Comparison of ENCODE assay signal across 8 cellular contexts in the genomic region with DNA sequence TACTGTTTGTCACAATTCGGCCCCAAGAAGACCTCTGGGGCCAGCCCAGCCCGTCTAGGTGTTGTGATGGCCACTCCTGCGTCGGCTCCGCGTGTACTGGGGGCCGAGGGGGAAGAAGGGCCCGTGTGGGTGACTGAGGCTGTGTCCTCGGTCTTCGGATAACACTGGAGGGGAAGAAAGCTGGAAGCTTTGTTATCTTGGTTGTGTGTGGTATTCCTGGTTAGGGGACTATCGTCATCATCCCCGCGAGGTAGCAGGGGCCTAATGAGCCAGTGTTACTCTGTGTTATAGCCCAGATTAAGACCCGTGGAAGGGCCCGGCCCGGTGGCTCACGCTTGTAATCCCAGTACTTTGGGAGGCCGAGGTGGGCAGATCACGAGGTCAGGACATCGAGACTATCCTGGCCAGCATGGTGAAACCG. TPM values are rescaled to one million over a fixed set of nuclear protein-coding genes. Genes with fewer than 3 reads are reported as not detected.
DNase-seq lines count a peak whose midpoint lies in the region; ATAC-seq and TF ChIP-seq lines count a peak whose summit lies in the region.

No MANE protein-coding gene starts in this region.

- peaks cover 0 to 27% of the 10 kb centered on the region in 2 donors for H3K36me3 ChIP-seq in adrenal gland (replicated peaks in 1 of 2)
- H3K36me3 ChIP-seq in thymus (ENCODE audit: control insufficient read depth, insufficient read depth): peaks cover 30% of the 10 kb centered on the region

- no peak for DNase-seq in activated CD4-positive, alpha-beta T cell treated with anti-CD3 and anti-CD28 coated beads, Interleukin-2, amount 10 ng/mL, durations not matched to agents 7 days and 5 days
- no peak for DNase-seq in activated CD4-positive, alpha-beta T cell treated with anti-CD3 and anti-CD28 coated beads for 48 hours
- DNase-seq in adrenal gland (peak in 3 of 7 donors; percentile 16 to 50 (median 23)), AG20443 (ENCODE audit: low spot score) (no peak)

- no peaks in the 10 kb centered on the region for H3K27me3 ChIP-seq in adrenal gland
- H3K27me3 ChIP-seq in layer of hippocampus (ENCODE audit: control insufficient read depth, insufficient read depth, low read length): no peaks in the 10 kb centered on the region
- no peaks in the 10 kb centered on the region for H3K27me3 ChIP-seq in thymus (ENCODE audit: control insufficient read depth, insufficient read depth)

- peak overlapping the region; percentile 92 for H3K27ac Mint-ChIP-seq in activated CD4-positive, alpha-beta T cell treated with anti-CD3 and anti-CD28 coated beads, Interleukin-2, amount 10 ng/mL, durations not matched to agents 7 days and 5 days

- H3K9me3 Mint-ChIP-seq in activated CD4-positive, alpha-beta T cell treated with anti-CD3 and anti-CD28 coated beads, Interleukin-2, amount 10 ng/mL, durations not matched to agents 7 days and 5 days: no peaks in the 10 kb centered on the region

- H3K36me3 Mint-ChIP-seq in activated CD4-positive, alpha-beta T cell treated with anti-CD3 and anti-CD28 coated beads, Interleukin-2, amount 10 ng/mL, durations not matched to agents 7 days and 5 days (ENCODE audit: low read depth): peaks cover 29% of the 10 kb centered on the region

- H3K4me3 Mint-ChIP-seq in activated CD4-positive, alpha-beta T cell treated with anti-CD3 and anti-CD28 coated beads, Interleukin-2, amount 10 ng/mL, durations not matched to agents 7 days and 5 days: peak overlapping the region; percentile 91

- intact Hi-C loops in adrenal gland (cut with DNase I): no loop called here

- no peaks in the 10 kb centered on the region for H3K27me3 Mint-ChIP-seq in activated CD4-positive, alpha-beta T cell treated with anti-CD3 and anti-CD28 coated beads, Interleukin-2, amount 10 ng/mL, durations not matched to agents 7 days and 5 days

- TF ChIP-seq CTCF in adrenal gland (IDR thresholded peaks at IDR 0.05): no peak

- peak overlapping the region in 4 of 5 donors; percentile 8 to 83 (median 74) for H3K27ac ChIP-seq in adrenal gland
- peak overlapping the region; percentile 83 for H3K27ac ChIP-seq in layer of hippocampus (ENCODE audit: low read depth, low read length)
- no peak overlapping the region for H3K27ac ChIP-seq in thymus (ENCODE audit: low read depth)

- H3K4me1 Mint-ChIP-seq in activated CD4-positive, alpha-beta T cell treated with anti-CD3 and anti-CD28 coated beads, Interleukin-2, amount 10 ng/mL, durations not matched to agents 7 days and 5 days: peaks cover 59% of the 10 kb centered on the region

- POLR2A ChIA-PET in activated CD4-positive, alpha-beta T cell treated with anti-CD3 and anti-CD28 coated beads, Interleukin-2, amount 10 ng/mL, durations not matched to agents 7 days and 5 days (lab: Charles Lee): no interaction called here

- CTCF ChIA-PET in activated CD4-positive, alpha-beta T cell treated with anti-CD3 and anti-CD28 coated beads, Interleukin-2, amount 10 ng/mL, durations not matched to agents 7 days and 5 days (lab: Charles Lee): interaction anchor here (1.1 kb wide), 1 partner anchor 44 kb away, joined by 3 read pairs; no protein-coding TSS in a partner anchor

- H3K9me3 ChIP-seq in adrenal gland (replicated peaks in 1 of 3): no peaks in the 10 kb centered on the region
- H3K9me3 ChIP-seq in thymus (ENCODE audit: control insufficient read depth): no peaks in the 10 kb centered on the region

- H3K4me1 ChIP-seq in adrenal gland (replicated peaks in 1 of 2) (peaks cover 6 to 14% of the 10 kb centered on the region in 2 donors), thymus (ENCODE audit: control insufficient read depth, insufficient read depth, low read length) (peaks cover 4% of the 10 kb centered on the region)

- ATAC-seq in HG03095 (IDR thresholded peaks at IDR 0.05; ENCODE audit: unreplicated experiment) (no peak), GM18867 (IDR thresholded peaks at IDR 0.05; ENCODE audit: unreplicated experiment) (no peak)

- H3K4me3 ChIP-seq in adrenal gland (peak overlapping the region in 3 of 4 donors; percentile 76 to 94 (median 80)), thymus (ENCODE audit: low read length) (peak overlapping the region; percentile 87)

- no peak for TF ChIP-seq POLR2A in adrenal gland (IDR thresholded peaks at IDR 0.05)

- WGBS in adrenal gland, 4 donors: 22 to 45% (median 27%) methylated on average over 13 to 21 of the region's 21 CpGs
- WGBS in thymus: 44% methylated on average over 21 of the region's 21 CpGs

RNA-seq across cellular contexts. Expression of a gene that starts 0.9 kb away (rescaled TPM):
- 10 to 100 TPM; 47.7 to 56.1 TPM for total RNA-seq in activated CD4-positive, alpha-beta T cell treated with anti-CD3 and anti-CD28 coated beads, Interleukin-2, amount 10 ng/mL, durations not matched to agents 7 days and 5 days
- 10 to 100 TPM; 24.0 to 68.6 (median 44.3) TPM for total RNA-seq in adrenal gland
- polyA plus RNA-seq in adrenal gland: 100 to 1,000 TPM in 1 of 3 donors, 10 to 100 TPM in 2; 44.1 to 118 (median 88.1) TPM
- 59.4 TPM for polyA plus RNA-seq in thymus

RNA-seq across cellular contexts. Expression of a gene that starts 15.7 kb away (rescaled TPM):
- total RNA-seq in activated CD4-positive, alpha-beta T cell treated with anti-CD3 and anti-CD28 coated beads, Interleukin-2, amount 10 ng/mL, durations not matched to agents 7 days and 5 days: 1 to 10 TPM; 2.6 to 5.0 TPM
- total RNA-seq in adrenal gland: 10 to 100 TPM in 3 of 8 donors, 1 to 10 TPM in 5; 4.5 to 34.4 (median 7.7) TPM
- polyA plus RNA-seq in adrenal gland (10 to 100 TPM in 1 of 3 donors, 1 to 10 TPM in 2; 1.0 to 10.6 (median 5.5) TPM), thymus (6.5 TPM)

RNA-seq across cellular contexts. Expression of a gene that starts 21.7 kb away (rescaled TPM):
- 10 to 100 TPM; 34.9 to 40.2 TPM for total RNA-seq in activated CD4-positive, alpha-beta T cell treated with anti-CD3 and anti-CD28 coated beads, Interleukin-2, amount 10 ng/mL, durations not matched to agents 7 days and 5 days
- 100 to 1,000 TPM; 133 to 280 (median 157) TPM for total RNA-seq in adrenal gland
- polyA plus RNA-seq in adrenal gland (100 to 1,000 TPM in 2 of 3 donors, 10 to 100 TPM in 1; 74.4 to 126 (median 126) TPM), thymus (54.9 TPM)

RNA-seq across cellular contexts. Expression of a gene that starts 29.6 kb away (rescaled TPM):
- not detected for total RNA-seq in activated CD4-positive, alpha-beta T cell treated with anti-CD3 and anti-CD28 coated beads, Interleukin-2, amount 10 ng/mL, durations not matched to agents 7 days and 5 days
- 1 to 10 TPM in 1 of 8 donors, under 1 TPM in 4, not detected in 3; 0.10 to 1.2 (median 0.61) TPM for total RNA-seq in adrenal gland
- polyA plus RNA-seq in adrenal gland (1 to 10 TPM in 1 of 3 donors, under 1 TPM in 2; 0.54 to 1.8 (median 0.60) TPM), thymus (0.46 TPM)

RNA-seq across cellular contexts. Expression of a gene that starts 37.0 kb away (rescaled TPM):
- 10 to 100 TPM; 11.9 to 16.2 TPM for total RNA-seq in activated CD4-positive, alpha-beta T cell treated with anti-CD3 and anti-CD28 coated beads, Interleukin-2, amount 10 ng/mL, durations not matched to agents 7 days and 5 days
- total RNA-seq in adrenal gland: 10 to 100 TPM in 7 of 8 donors, 1 to 10 TPM in 1; 6.9 to 47.9 (median 15.8) TPM
- polyA plus RNA-seq in adrenal gland (10 to 100 TPM in 2 of 3 donors, 1 to 10 TPM in 1; 4.8 to 35.7 (median 22.6) TPM), thymus (23.9 TPM)
